16 cellular contexts compared by ENCODE assay signal in genomic region chr1:65045022-65045786, GRCh38.
"Had no signal": no experiment of that assay in that cellular context is flagged by ENCODE, and none has a peak within 500 bp of the region (broad histone marks: within the 10 kb centered on the region; RNA-seq: fewer than 3 reads in every experiment).

No MANE protein-coding gene starts in this region.

- H3K9me3 Mint-ChIP-seq: activated CD4-positive, alpha-beta T cell treated with anti-CD3 and anti-CD28 coated beads, Interleukin-2, amount 10 ng/mL, durations not matched to agents 24 days and 14 days; activated T-cell treated with anti-CD3 and anti-CD28 coated beads, Interleukin-2, amount 50 U/mL, for 4 hours; stimulated activated naive CD8-positive, alpha-beta T cell treated with anti-CD3 and anti-CD28 coated beads, Interleukin-15, Interleukin-2, amounts not matched to agents 100 ng/mL and 50 ng/mL, for 24 hours had no signal

- ATAC-seq: activated CD8-positive, alpha-beta T cell treated with anti-CD3 and anti-CD28 coated beads, Interleukin-2, amount 10 ng/mL, durations not matched to agents 7 days and 5 days; activated T-cell treated with anti-CD3 and anti-CD28 coated beads, Interleukin-2, amount 50 U/mL, for 4 hours; esophagus mucosa; gastroesophageal sphincter; heart left ventricle; left lung had no signal

- H3K27ac Mint-ChIP-seq: activated CD4-positive, alpha-beta T cell treated with anti-CD3 and anti-CD28 coated beads, Interleukin-2, amount 10 ng/mL, durations not matched to agents 24 days and 14 days; activated CD8-positive, alpha-beta T cell treated with anti-CD3 and anti-CD28 coated beads, Interleukin-2, amount 10 ng/mL, durations not matched to agents 7 days and 5 days; activated naive CD8-positive, alpha-beta T cell; progenitor cell of endocrine pancreas; stimulated activated naive CD8-positive, alpha-beta T cell treated with anti-CD3 and anti-CD28 coated beads, Interleukin-15, Interleukin-2, amounts not matched to agents 100 ng/mL and 50 ng/mL, for 24 hours had no signal

- H3K27me3 ChIP-seq: gastroesophageal sphincter, heart left ventricle, left lung, tibial nerve had no signal

- H3K4me3 ChIP-seq: gastroesophageal sphincter, heart left ventricle, left lung, tibial nerve had no signal

- H3K27ac ChIP-seq: gastroesophageal sphincter, heart left ventricle, left lung, tibial nerve had no signal

- H3K36me3 ChIP-seq: left lung had no signal

- H3K4me3 Mint-ChIP-seq: activated CD4-positive, alpha-beta T cell treated with anti-CD3 and anti-CD28 coated beads, Interleukin-2, amount 10 ng/mL, durations not matched to agents 24 days and 14 days; activated CD8-positive, alpha-beta T cell treated with anti-CD3 and anti-CD28 coated beads, Interleukin-2, amount 10 ng/mL, durations not matched to agents 7 days and 5 days; activated naive CD8-positive, alpha-beta T cell; activated T-cell treated with anti-CD3 and anti-CD28 coated beads, Interleukin-2, amount 50 U/mL, for 4 hours; stimulated activated naive CD8-positive, alpha-beta T cell treated with anti-CD3 and anti-CD28 coated beads, Interleukin-15, Interleukin-2, amounts not matched to agents 100 ng/mL and 50 ng/mL, for 24 hours had no signal

- H3K9me3 ChIP-seq: gastroesophageal sphincter, heart left ventricle, left lung, tibial nerve had no signal

- DNase-seq: activated CD4-positive, alpha-beta T cell treated with anti-CD3 and anti-CD28 coated beads, Interleukin-2, amount 10 ng/mL, durations not matched to agents 24 days and 14 days; activated CD4-positive, CD25-positive, alpha-beta regulatory T cell; activated CD8-positive, alpha-beta T cell treated with anti-CD3 and anti-CD28 coated beads, Interleukin-2, amount 10 ng/mL, durations not matched to agents 7 days and 5 days; activated effector memory CD4-positive, alpha-beta T cell treated with Interleukin-2 at 50 U/mL for 16 hours; activated T-cell treated with anti-CD3 and anti-CD28 coated beads, Interleukin-2, amount 50 U/mL, for 4 hours; effector CD8-positive, alpha-beta T cell; heart left ventricle; kidney; left lung; midbrain had no signal

- H3K27me3 Mint-ChIP-seq: activated CD4-positive, alpha-beta T cell treated with anti-CD3 and anti-CD28 coated beads, Interleukin-2, amount 10 ng/mL, durations not matched to agents 24 days and 14 days; activated naive CD8-positive, alpha-beta T cell; stimulated activated naive CD8-positive, alpha-beta T cell treated with anti-CD3 and anti-CD28 coated beads, Interleukin-15, Interleukin-2, amounts not matched to agents 100 ng/mL and 50 ng/mL, for 24 hours had no signal
